ENCODE assay signal across 27 cellular contexts in the genomic region with DNA sequence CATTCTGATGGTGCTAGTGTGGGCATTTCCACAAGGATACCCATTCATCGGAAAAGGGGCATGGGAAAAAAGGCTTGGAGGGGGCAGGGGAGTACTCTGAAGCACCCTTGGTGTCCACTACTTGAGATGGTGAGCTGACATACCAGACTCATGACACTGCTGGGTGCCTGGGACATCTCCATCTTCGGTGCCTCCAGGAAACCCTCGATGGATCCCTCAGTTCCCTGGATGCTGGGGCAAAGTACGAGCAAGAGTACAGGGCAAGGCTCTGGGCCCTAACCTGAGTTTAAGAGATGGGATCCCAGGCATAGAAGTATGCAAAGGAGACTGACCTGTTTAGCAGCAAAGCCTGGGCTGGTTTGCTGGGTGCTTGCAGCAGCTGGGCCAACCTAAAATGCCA. TPM values are rescaled to one million over a fixed set of nuclear protein-coding genes. Genes with fewer than 3 reads are reported as not detected.
"Had no signal": no experiment of that assay in that cellular context is flagged by ENCODE, and none has a peak within 500 bp of the region (broad histone marks: within the 10 kb centered on the region; RNA-seq: fewer than 3 reads in every experiment).

No MANE protein-coding gene starts in this region.

- H3K9me3 Mint-ChIP-seq: activated naive CD4-positive, alpha-beta T cell treated with anti-CD3 and anti-CD28 coated beads, Interleukin-2, amount 50 U/mL, for 24 hours; natural killer cell treated with Interleukin-12 subunit alpha and Interleukin-12 subunit beta and Interleukin-15 and Interleukin-18, amount 100 ng/mL, for 72 hours; type B pancreatic cell; WTC11 had no signal

- H3K27ac Mint-ChIP-seq: activated naive CD4-positive, alpha-beta T cell treated with anti-CD3 and anti-CD28 coated beads, Interleukin-2, amount 50 U/mL, for 24 hours; natural killer cell treated with Interleukin-12 subunit alpha and Interleukin-12 subunit beta and Interleukin-15 and Interleukin-18, amount 100 ng/mL, for 72 hours; WTC11 had no signal

- DNase-seq: activated CD4-positive, alpha-beta T cell treated with anti-CD3 and anti-CD28 coated beads for 4 hours; activated CD4-positive, alpha-beta T cell treated with anti-CD3 and anti-CD28 coated beads, Interleukin-2, amount 50 U/mL, for 48 hours; activated gamma-delta T cell treated with Interleukin-2 at 50 U/mL for 16 hours; brain microvascular endothelial cell; caudate nucleus; effector memory CD4-positive, alpha-beta T cell; glutamatergic neuron; left ventricle myocardium superior; mammary epithelial cell; stimulated activated CD4-positive, alpha-beta T cell treated with anti-CD3 and anti-CD28 coated beads, Interleukin-4, amount 100 ng/mL, for 1 hour; stimulated activated naive CD4-positive, alpha-beta T cell; T-helper 9 cell; testis had no signal

- H3K36me3 ChIP-seq: adrenal gland, ascending aorta, brain microvascular endothelial cell, right lobe of liver had no signal

- ATAC-seq: esophagus mucosa; left ventricle myocardium superior; natural killer cell treated with Interleukin-12 subunit alpha and Interleukin-12 subunit beta and Interleukin-15 and Interleukin-18, amount 100 ng/mL, for 72 hours; right lobe of liver; WTC11 had no signal

- H3K27ac ChIP-seq: adrenal gland, ascending aorta, brain microvascular endothelial cell, hepatocyte, parathyroid adenoma, right lobe of liver had no signal

- H3K4me2 ChIP-seq: hepatocyte, smooth muscle cell had no signal

- H3K36me3 Mint-ChIP-seq: activated naive CD4-positive, alpha-beta T cell treated with anti-CD3 and anti-CD28 coated beads, Interleukin-2, amount 50 U/mL, for 24 hours; natural killer cell treated with Interleukin-12 subunit alpha and Interleukin-12 subunit beta and Interleukin-15 and Interleukin-18, amount 100 ng/mL, for 72 hours; type B pancreatic cell; WTC11 had no signal

- H2AFZ ChIP-seq: hepatocyte, parathyroid adenoma had no signal

- H3K79me2 ChIP-seq: hepatocyte had no signal

- H3K27me3 Mint-ChIP-seq: activated naive CD4-positive, alpha-beta T cell treated with anti-CD3 and anti-CD28 coated beads, Interleukin-2, amount 50 U/mL, for 24 hours; type B pancreatic cell had no signal

- H3K27me3 ChIP-seq: adrenal gland, ascending aorta, brain microvascular endothelial cell, hepatocyte, right lobe of liver, testis had no signal

- H3K9me3 ChIP-seq: adrenal gland, ascending aorta, right lobe of liver, testis had no signal

- H3K4me3 ChIP-seq: adrenal gland, ascending aorta, hepatocyte, right lobe of liver, smooth muscle cell, testis had no signal

- H3K4me1 ChIP-seq: right lobe of liver had no signal

- H3K9ac ChIP-seq: parathyroid adenoma had no signal

- H3K4me3 Mint-ChIP-seq: activated naive CD4-positive, alpha-beta T cell treated with anti-CD3 and anti-CD28 coated beads, Interleukin-2, amount 50 U/mL, for 24 hours; natural killer cell treated with Interleukin-12 subunit alpha and Interleukin-12 subunit beta and Interleukin-15 and Interleukin-18, amount 100 ng/mL, for 72 hours; WTC11 had no signal

RNA-seq across cellular contexts. Expression of gene CDHR4, which starts 8.1 kb away (rescaled TPM):
- total RNA-seq: ascending aorta; dermis microvascular lymphatic vessel endothelial cell; endothelial cell of umbilical vein; esophagus mucosa; frontal cortex; left ventricle myocardium superior; natural killer cell treated with Interleukin-12 subunit alpha and Interleukin-12 subunit beta and Interleukin-15 and Interleukin-18, amount 100 ng/mL, for 72 hours; right lobe of liver had no signal
- polyA plus RNA-seq: mammary epithelial cell, smooth muscle cell had no signal

RNA-seq across cellular contexts. Expression of gene INKA1, which starts 11.5 kb away (rescaled TPM):
- total RNA-seq: ascending aorta had no signal
